13 cellular contexts compared by ENCODE assay signal in genomic region chr1:24954631-24955030, GRCh38. TPM values are rescaled to one million over a fixed set of nuclear protein-coding genes. Genes with fewer than 3 reads are reported as not detected.
DNase-seq lines count a peak whose midpoint lies in the region; ATAC-seq lines count a peak whose summit lies in the region.
"Had no signal": no experiment of that assay in that cellular context is flagged by ENCODE, and none has a peak within 500 bp of the region (broad histone marks: within the 10 kb centered on the region; RNA-seq: fewer than 3 reads in every experiment).

No MANE protein-coding gene starts in this region.

- no peaks in the 10 kb centered on the region for H3K9me3 Mint-ChIP-seq in CD8-positive, alpha-beta memory T cell
- H3K9me3 Mint-ChIP-seq in activated naive CD8-positive, alpha-beta T cell (ENCODE audit: low read depth): no peaks in the 10 kb centered on the region

- no peaks in the 10 kb centered on the region for H3K36me3 ChIP-seq in CD8-positive, alpha-beta memory T cell (ENCODE audit: insufficient read depth, low read length)
- peaks cover 31% of the 10 kb centered on the region; the same call in 1 of the 2 replicates for H3K36me3 ChIP-seq in KOPT-K1 (ENCODE audit: insufficient read depth, low read length)
- H3K36me3 ChIP-seq: heart left ventricle had no signal

- peaks cover 73% of the 10 kb centered on the region for H3K4me1 ChIP-seq in CD8-positive, alpha-beta memory T cell (ENCODE audit: insufficient read depth, low read length)
- H3K4me1 ChIP-seq: testis had no signal

- peak overlapping the region; percentile 64 to 96 (median 94) for H3K27ac Mint-ChIP-seq in CD8-positive, alpha-beta memory T cell
- peak overlapping the region; percentile 98 for H3K27ac Mint-ChIP-seq in activated naive CD8-positive, alpha-beta T cell

- intact Hi-C loops in posterior vena cava (cut with DNase I): no loop called here
- intact Hi-C loops in left ventricle myocardium superior (cut with micrococcal nuclease): no loop called here

- DNase-seq in CD8-positive, alpha-beta memory T cell: peak in 2 of 5 donors; percentile 17 to 67
- DNase-seq in posterior vena cava (ENCODE audit: low spot score): peak; percentile 53
- DNase-seq in left ventricle myocardium superior: no peak
- DNase-seq in activated gamma-delta T cell treated with Interleukin-2 at 50 U/mL for 16 hours: no peak
- DNase-seq: NCI-H2081 treated with DMSO at 0.1 percent for 48 hours, NCI-H82, testis had no signal

- H3K4me3 Mint-ChIP-seq in CD8-positive, alpha-beta memory T cell: peak overlapping the region; percentile 4 to 83 (median 64)
- peak overlapping the region; percentile 89 for H3K4me3 Mint-ChIP-seq in activated naive CD8-positive, alpha-beta T cell

- H3K4me3 ChIP-seq in CD8-positive, alpha-beta memory T cell (ENCODE audit: low read length): no peak overlapping the region
- H3K4me3 ChIP-seq: coronary artery, heart left ventricle, testis had no signal

- peaks cover 0 to 2% of the 10 kb centered on the region in 2 donors for H3K27me3 Mint-ChIP-seq in CD8-positive, alpha-beta memory T cell
- H3K27me3 Mint-ChIP-seq in activated naive CD8-positive, alpha-beta T cell: no peaks in the 10 kb centered on the region

- H3K4me1 Mint-ChIP-seq in CD8-positive, alpha-beta memory T cell: peaks cover 75 to 95% (median 75%) of the 10 kb centered on the region in 3 donors
- H3K4me1 Mint-ChIP-seq in activated naive CD8-positive, alpha-beta T cell (ENCODE audit: low read depth): peaks cover 79% of the 10 kb centered on the region

- H3K9me3 ChIP-seq in CD8-positive, alpha-beta memory T cell (ENCODE audit: low read length): no peaks in the 10 kb centered on the region
- H3K9me3 ChIP-seq in KOPT-K1 (ENCODE audit: insufficient read depth, low read length, poor library complexity, severe bottlenecking): no peaks in the 10 kb centered on the region
- H3K9me3 ChIP-seq: heart left ventricle, testis had no signal

- POLR2A ChIA-PET in CD8-positive, alpha-beta memory T cell (lab: Charles Lee): interaction anchor here (1.0 to 2.7 kb wide), 5 partner anchors 9 to 79 kb away, joined by 3 to 8 read pairs (median 4); partner anchors contain the start of gene RUNX3

- peaks cover 0 to 17% (median 0%) of the 10 kb centered on the region in 3 donors for H3K36me3 Mint-ChIP-seq in CD8-positive, alpha-beta memory T cell
- H3K36me3 Mint-ChIP-seq in activated naive CD8-positive, alpha-beta T cell: peaks cover 18% of the 10 kb centered on the region

- ATAC-seq in HG02938 (IDR thresholded peaks at IDR 0.05; ENCODE audit: unreplicated experiment): no peak
- no peak for ATAC-seq in left ventricle myocardium superior
- ATAC-seq: heart left ventricle had no signal

- CTCF ChIA-PET in CD8-positive, alpha-beta memory T cell (lab: Charles Lee): interaction anchor here (1.0 to 4.1 kb wide), 10 partner anchors 7 to 146 kb away, joined by 3 to 34 read pairs (median 6); partner anchors contain the start of gene RUNX3

- H3K27me3 ChIP-seq in CD8-positive, alpha-beta memory T cell (ENCODE audit: insufficient read depth, low read length, poor library complexity, severe bottlenecking): no peaks in the 10 kb centered on the region
- H3K27me3 ChIP-seq: testis had no signal

- no peak overlapping the region for H3K27ac ChIP-seq in CD8-positive, alpha-beta memory T cell (ENCODE audit: low read depth, low read length)
- peak overlapping the region; percentile 64 for H3K27ac ChIP-seq in KOPT-K1 (ENCODE audit: low read depth, low read length, poor library complexity, severe bottlenecking)
- H3K27ac ChIP-seq: C4-2B, coronary artery, heart left ventricle, testis had no signal

RNA-seq across cellular contexts. Expression of gene RUNX3, which starts 24.6 kb away (rescaled TPM):
- 100 to 1,000 TPM; 218 to 241 TPM for total RNA-seq in CD8-positive, alpha-beta memory T cell
- polyA plus RNA-seq in CD8-positive, alpha-beta memory T cell: 107 TPM
- total RNA-seq in posterior vena cava (1 to 10 TPM; 5.0 to 8.9 TPM), left ventricle myocardium superior (0.89 TPM)

Comparison
In these comparisons a context has a peak if more than half of its experiments do, and no peak if none do; other contexts are left out.
1. RNA of gene RUNX3, which starts 24.6 kb away (total RNA-seq): 218 to 241 TPM in CD8-positive, alpha-beta memory T cell; 5.0 to 8.9 TPM in posterior vena cava and 0.89 TPM in left ventricle myocardium superior (single experiment); every median in the first group is over 10 times any median in the second.